ENCODE assay signal across 23 cellular contexts in genomic region chr2:240384711-240385450, GRCh38. TPM values are rescaled to one million over a fixed set of nuclear protein-coding genes. Genes with fewer than 3 reads are reported as not detected.
DNase-seq lines count a peak whose midpoint lies in the region; ATAC-seq and TF ChIP-seq lines count a peak whose summit lies in the region.
"Had no signal": no experiment of that assay in that cellular context is flagged by ENCODE, and none has a peak within 500 bp of the region (broad histone marks: within the 10 kb centered on the region; RNA-seq: fewer than 3 reads in every experiment).

No MANE protein-coding gene starts in this region.

- H3K9me3 Mint-ChIP-seq in CD8-positive, alpha-beta T cell, result peaks cover 2% of the 10 kb centered on the region
- H3K9me3 Mint-ChIP-seq in endodermal cell, result peaks cover 4% of the 10 kb centered on the region
- H3K9me3 Mint-ChIP-seq: activated CD4-positive, alpha-beta T cell treated with anti-CD3 and anti-CD28 coated beads, Interleukin-2, amount 10 ng/mL, durations not matched to agents 24 days and 14 days; activated naive CD8-positive, alpha-beta T cell treated with anti-CD3 and anti-CD28 coated beads, Interleukin-2, amount 10 ng/mL, durations not matched to agents 7 days and 5 days; stimulated activated naive CD8-positive, alpha-beta T cell treated with anti-CD3 and anti-CD28 coated beads, Interleukin-15, amount 100 ng/mL, for 72 hours; T-helper 1 cell treated with Interleukin-12 subunit alpha and Interleukin-12 subunit beta and Interleukin-4 antibody, amounts not matched to agents 30 μg/mL and 1 μg/mL, for 36 hours had no signal

- intact Hi-C loops in Right ventricle myocardium superior (cut with DNase I) (no loop called here), Right ventricle myocardium inferior (cut with DNase I) (no loop called here), lower lobe of right lung (cut with DNase I) (no loop called here)
- intact Hi-C loops in CD8-positive, alpha-beta T cell (cut with DNase I, micrococcal nuclease), result no loop called here

- H3K36me3 ChIP-seq in lower lobe of right lung (no peaks in the 10 kb centered on the region), endodermal cell (ENCODE audit: control insufficient read depth, insufficient read depth, low read length) (no peaks in the 10 kb centered on the region)
- H3K36me3 ChIP-seq in CD8-positive, alpha-beta T cell (ENCODE audit: insufficient read depth, low read length), result no peaks in the 10 kb centered on the region
- H3K36me3 ChIP-seq: tibial nerve had no signal

- ATAC-seq in Right ventricle myocardium superior (ENCODE audit: poor library complexity), result no peak
- no peak for ATAC-seq in Right ventricle myocardium inferior
- no peak for ATAC-seq in lower lobe of right lung
- ATAC-seq in CD8-positive, alpha-beta T cell, result no peak
- ATAC-seq: left colon; stimulated activated naive CD8-positive, alpha-beta T cell treated with anti-CD3 and anti-CD28 coated beads, Interleukin-15, amount 100 ng/mL, for 72 hours had no signal

- H3K27me3 ChIP-seq in lower lobe of right lung (ENCODE audit: low read depth) (peaks cover 3% of the 10 kb centered on the region), endodermal cell (ENCODE audit: control insufficient read depth, insufficient read depth, low read length, poor library complexity, severe bottlenecking) (no peaks in the 10 kb centered on the region)
- no peaks in the 10 kb centered on the region for H3K27me3 ChIP-seq in CD8-positive, alpha-beta T cell (ENCODE audit: insufficient read depth, low read length)
- H3K27me3 ChIP-seq: tibial nerve had no signal

- no peak overlapping the region for H3K27ac Mint-ChIP-seq in CD8-positive, alpha-beta T cell
- H3K27ac Mint-ChIP-seq in endodermal cell, result no peak overlapping the region
- H3K27ac Mint-ChIP-seq: activated CD4-positive, alpha-beta T cell treated with anti-CD3 and anti-CD28 coated beads, Interleukin-2, amount 10 ng/mL, durations not matched to agents 24 days and 14 days; activated naive CD8-positive, alpha-beta T cell treated with anti-CD3 and anti-CD28 coated beads, Interleukin-2, amount 10 ng/mL, durations not matched to agents 7 days and 5 days; T-helper 1 cell treated with Interleukin-12 subunit alpha and Interleukin-12 subunit beta and Interleukin-4 antibody, amounts not matched to agents 30 μg/mL and 1 μg/mL, for 36 hours had no signal

- no peaks in the 10 kb centered on the region for H3K9me3 ChIP-seq in lower lobe of right lung
- no peaks in the 10 kb centered on the region for H3K9me3 ChIP-seq in CD8-positive, alpha-beta T cell (ENCODE audit: low read length)
- no peaks in the 10 kb centered on the region for H3K9me3 ChIP-seq in endodermal cell (ENCODE audit: control insufficient read depth, low read length)

- peaks cover 4% of the 10 kb centered on the region for H3K4me1 ChIP-seq in lower lobe of right lung
- H3K4me1 ChIP-seq in CD8-positive, alpha-beta T cell (ENCODE audit: insufficient read depth, low read length), result no peaks in the 10 kb centered on the region
- H3K4me1 ChIP-seq in endodermal cell (ENCODE audit: control insufficient read depth, insufficient read depth, low read length), result no peaks in the 10 kb centered on the region

- 89 to 95% methylated on average over 13 to 15 of the region's 15 CpGs for WGBS in endodermal cell (ENCODE audit: insufficient coverage in 1 of 2, insufficient read length in 1 of 2), 2 experiments

- H3K36me3 Mint-ChIP-seq in CD8-positive, alpha-beta T cell, result no peaks in the 10 kb centered on the region
- no peaks in the 10 kb centered on the region for H3K36me3 Mint-ChIP-seq in endodermal cell (ENCODE audit: low read depth)
- H3K36me3 Mint-ChIP-seq: activated naive CD8-positive, alpha-beta T cell treated with anti-CD3 and anti-CD28 coated beads, Interleukin-2, amount 10 ng/mL, durations not matched to agents 7 days and 5 days had no signal

- CTCF ChIA-PET in CD8-positive, alpha-beta T cell (lab: Charles Lee), result no interaction called here

- peaks cover 5% of the 10 kb centered on the region for H3K27me3 Mint-ChIP-seq in CD8-positive, alpha-beta T cell (ENCODE audit: low read depth)
- peaks cover 7% of the 10 kb centered on the region for H3K27me3 Mint-ChIP-seq in endodermal cell (ENCODE audit: insufficient read depth)

- no peak for TF ChIP-seq CTCF in lower lobe of right lung (IDR thresholded peaks at IDR 0.05)
- no peak for TF ChIP-seq CTCF in CD8-positive, alpha-beta T cell (IDR thresholded peaks at IDR 0.05)
- TF ChIP-seq CTCF in endodermal cell (conservative IDR thresholded peaks at IDR 0.05), result no peak

- no peak overlapping the region for H3K27ac ChIP-seq in lower lobe of right lung
- no peak overlapping the region for H3K27ac ChIP-seq in CD8-positive, alpha-beta T cell (ENCODE audit: low read depth, low read length)
- no peak overlapping the region for H3K27ac ChIP-seq in endodermal cell (ENCODE audit: low read depth, low read length)
- H3K27ac ChIP-seq: KMS-11, tibial nerve had no signal

- no peak overlapping the region for H3K9ac ChIP-seq in endodermal cell (ENCODE audit: extremely low read depth, low read length, poor library complexity, severe bottlenecking)
- H3K9ac ChIP-seq: KMS-11 had no signal

- H3K4me3 Mint-ChIP-seq in CD8-positive, alpha-beta T cell, result no peak overlapping the region
- no peak overlapping the region for H3K4me3 Mint-ChIP-seq in endodermal cell
- H3K4me3 Mint-ChIP-seq: activated CD4-positive, alpha-beta T cell treated with anti-CD3 and anti-CD28 coated beads, Interleukin-2, amount 10 ng/mL, durations not matched to agents 24 days and 14 days; activated naive CD8-positive, alpha-beta T cell treated with anti-CD3 and anti-CD28 coated beads, Interleukin-2, amount 10 ng/mL, durations not matched to agents 7 days and 5 days; stimulated activated naive CD8-positive, alpha-beta T cell treated with anti-CD3 and anti-CD28 coated beads, Interleukin-15, amount 100 ng/mL, for 72 hours; T-helper 1 cell treated with Interleukin-12 subunit alpha and Interleukin-12 subunit beta and Interleukin-4 antibody, amounts not matched to agents 30 μg/mL and 1 μg/mL, for 36 hours had no signal

- no peak overlapping the region for H3K4me3 ChIP-seq in lower lobe of right lung
- H3K4me3 ChIP-seq in skeletal muscle cell (ENCODE audit: low read depth, low read length), result no peak overlapping the region
- H3K4me3 ChIP-seq in CD8-positive, alpha-beta T cell (ENCODE audit: low read depth, low read length), result no peak overlapping the region
- H3K4me3 ChIP-seq in endodermal cell (ENCODE audit: low read length), result no peak overlapping the region
- H3K4me3 ChIP-seq: tibial nerve had no signal

- DNase-seq in Right ventricle myocardium superior (peak; percentile 19), Right ventricle myocardium inferior (ENCODE audit: missing footprints) (no peak), RPMI8226 (peak; percentile 67), lower lobe of right lung (peak; percentile 34), skeletal muscle cell (ENCODE audit: low read depth) (peak; percentile 21), endodermal cell (no peak)
- DNase-seq in activated naive CD4-positive, alpha-beta T cell (lab: John Stamatoyannopoulos, UW), result no peak
- no peak for DNase-seq in CD8-positive, alpha-beta T cell
- DNase-seq: 8988T; activated CD4-positive, alpha-beta T cell treated with anti-CD3 and anti-CD28 coated beads, Interleukin-2, amount 10 ng/mL, durations not matched to agents 24 days and 14 days; activated naive CD8-positive, alpha-beta T cell treated with anti-CD3 and anti-CD28 coated beads, Interleukin-2, amount 10 ng/mL, durations not matched to agents 7 days and 5 days; cerebellar nuclear complex; DMS79 treated with DMSO at 0.1 percent for 48 hours; midbrain; NCI-H187 treated with DMSO at 0.1 percent for 48 hours; NCI-H2227 treated with DMSO at 0.1 percent for 48 hours; NCI-H748 treated with DMSO at 0.1 percent for 48 hours; SIG-M5; stimulated activated naive CD8-positive, alpha-beta T cell treated with anti-CD3 and anti-CD28 coated beads, Interleukin-15, amount 100 ng/mL, for 72 hours had no signal

- POLR2A ChIA-PET in CD8-positive, alpha-beta T cell (lab: Charles Lee), result no interaction called here

- H3K4me1 Mint-ChIP-seq in CD8-positive, alpha-beta T cell (ENCODE audit: low read depth), result peaks cover 2% of the 10 kb centered on the region
- H3K4me1 Mint-ChIP-seq in endodermal cell, result no peaks in the 10 kb centered on the region
- H3K4me1 Mint-ChIP-seq: activated naive CD8-positive, alpha-beta T cell treated with anti-CD3 and anti-CD28 coated beads, Interleukin-2, amount 10 ng/mL, durations not matched to agents 7 days and 5 days; stimulated activated naive CD8-positive, alpha-beta T cell treated with anti-CD3 and anti-CD28 coated beads, Interleukin-15, amount 100 ng/mL, for 72 hours had no signal

RNA-seq across cellular contexts. Expression of gene GPC1, which starts 50.6 kb away (rescaled TPM):
- total RNA-seq in Right ventricle myocardium superior, result 154 TPM
- total RNA-seq in Right ventricle myocardium inferior, result 182 TPM
- 14.7 TPM for total RNA-seq in lower lobe of right lung
- under 1 TPM; 0.30 to 0.39 TPM for total RNA-seq in CD8-positive, alpha-beta T cell
- 10 to 100 TPM; 37.8 to 69.7 TPM for total RNA-seq in endodermal cell
- 55.9 TPM for polyA plus RNA-seq in endodermal cell (2013, experiment 1 of 2)
- 56.9 TPM for polyA plus RNA-seq in endodermal cell (2013, experiment 2 of 2)

Comparison
In these comparisons a context has a peak if more than half of its experiments do, and no peak if none do; other contexts are left out.
1. DNase-seq: peak in Right ventricle myocardium superior (single experiment), RPMI8226 (single experiment), lower lobe of right lung (single experiment) and skeletal muscle cell (single experiment); none in Right ventricle myocardium inferior (single experiment), activated naive CD4-positive, alpha-beta T cell (0 of 4), CD8-positive, alpha-beta T cell (0 of 7) and endodermal cell (single experiment).
2. RNA of gene GPC1, which starts 50.6 kb away (total RNA-seq): 182 TPM in Right ventricle myocardium inferior (single experiment), 154 TPM in Right ventricle myocardium superior (single experiment), 37.8 to 69.7 TPM in endodermal cell and 14.7 TPM in lower lobe of right lung (single experiment); 0.30 to 0.39 TPM in CD8-positive, alpha-beta T cell; every median in the first group is over 10 times any median in the second.